8 cellular contexts compared by ENCODE assay signal in genomic region chr11:66328307-66329144, GRCh38. TPM values are rescaled to one million over a fixed set of nuclear protein-coding genes. Genes with fewer than 3 reads are reported as not detected.
DNase-seq lines count a peak whose midpoint lies in the region; ATAC-seq, FAIRE-seq and TF ChIP-seq lines count a peak whose summit lies in the region.

No MANE protein-coding gene starts in this region.

- no peaks in the 10 kb centered on the region for H3K79me2 ChIP-seq in endothelial cell of umbilical vein (ENCODE audit: control insufficient read depth, insufficient read depth, low read length)

- peak; percentile 92 for FAIRE-seq in endothelial cell of umbilical vein (lab: Jason Lieb, UNC)

- CTCF ChIA-PET in endothelial cell of umbilical vein (lab: Charles Lee) = interaction anchor here (0.7 to 8.7 kb wide), 8 partner anchors 9 to 106 kb away, joined by 3 to 225 read pairs (median 4); partner anchors contain the start of genes CD248 and TMEM151A

- no TSS peak for BruUV-seq in endothelial cell of umbilical vein (replicated peaks; lab: Mats Ljungman, UMichigan)

- no peaks in the 10 kb centered on the region for H3K9me1 ChIP-seq in endothelial cell of umbilical vein (replicated peaks; ENCODE audit: control insufficient read depth, extremely low read depth, insufficient read depth, low read length)

- no peak for TF ChIP-seq POLR2A in endothelial cell of umbilical vein (IDR thresholded peaks at IDR 0.05; ENCODE audit: low read depth, low read length)

- peak overlapping the region; percentile 64 for H2AFZ ChIP-seq in endothelial cell of umbilical vein (ENCODE audit: low read depth, low read length)

- POLR2A ChIA-PET in endothelial cell of umbilical vein (lab: Charles Lee) = no interaction called here

- ATAC-seq in HG03097 (IDR thresholded peaks at IDR 0.05; ENCODE audit: low FRiP score, unreplicated experiment) = no peak

- H3K27me3 ChIP-seq in HL-60 (ENCODE audit: insufficient read depth, poor library complexity, severe bottlenecking) (no peaks in the 10 kb centered on the region), endothelial cell of umbilical vein (ENCODE audit: control insufficient read depth in 2 of 2, insufficient read depth in 2 of 2, low read length in 2 of 2) (no peaks in the 10 kb centered on the region)

- no peaks in the 10 kb centered on the region for H3K9me3 ChIP-seq in endothelial cell of umbilical vein (replicated peaks; ENCODE audit: control insufficient read depth, insufficient read depth, low read length)

- H3K36me3 ChIP-seq in endothelial cell of umbilical vein (ENCODE audit: control insufficient read depth in 2 of 2, extremely low read depth in 1 of 2, insufficient read depth in 2 of 2, low read length in 2 of 2) = no peaks in the 10 kb centered on the region

- no peak overlapping the region for H3K9ac ChIP-seq in endothelial cell of umbilical vein (replicated peaks; ENCODE audit: extremely low read depth, insufficient read depth, low read length)

- dilution Hi-C loops in endothelial cell of umbilical vein (cut with MboI; ENCODE audit: extremely low pct_ligation_motif_present, low sequenced_read_pairs) = no loop called here

- DNase-seq in GF-D8 (lab: John Stamatoyannopoulos, UW) (peak; percentile 53), HL-60 (ENCODE audit: low read depth in 1 of 2, low spot score in 1 of 2) (peak; percentile 63 to 79), NOMO-1 treated with DMSO at 0.1 percent for 48 hours (lab: John Stamatoyannopoulos, UW; ENCODE audit: unreplicated experiment) (peak; percentile 65), endothelial cell of umbilical vein (ENCODE audit: low read depth, low spot score) (peak; percentile 67), mucosa of gallbladder (ENCODE audit: low spot score) (peak; percentile 73)
- DNase-seq in activated CD8-positive, alpha-beta memory T cell treated with anti-CD3 and anti-CD28 coated beads for 48 hours (ENCODE audit: low read depth in 2 of 3, low spot score in 2 of 3) = peak; percentile 65 to 72 (median 69)
- DNase-seq in stimulated activated CD8-positive, alpha-beta memory T cell treated with anti-CD3 and anti-CD28 coated beads, Interleukin-4, amount 100 ng/mL, for 24 hours (ENCODE audit: low read depth) = peak; percentile 67

- H3K27ac ChIP-seq in HL-60 (replicated peaks) = no peak overlapping the region
- no peak overlapping the region for H3K27ac ChIP-seq in endothelial cell of umbilical vein (ENCODE audit: insufficient read depth, low read depth, low read length)

- H3K4me3 ChIP-seq in HL-60 (replicated peaks; ENCODE audit: insufficient read depth, low read length) = no peak overlapping the region
- no peak overlapping the region for H3K4me3 ChIP-seq in endothelial cell of umbilical vein (replicated peaks in 1 of 3; ENCODE audit: insufficient read depth in 1 of 3, low read depth in 1 of 3, low read length in 3 of 3)

- TF ChIP-seq CTCF in HL-60 (IDR thresholded peaks at IDR 0.05; ENCODE audit: insufficient read depth, low read length) (peak; percentile 81), endothelial cell of umbilical vein (IDR thresholded peaks at IDR 0.05; ENCODE audit: extremely low read depth in 1 of 2, insufficient read depth in 1 of 2, low read depth in 1 of 2, low read length in 2 of 2) (peak; percentile 93)

- H4K20me1 ChIP-seq in endothelial cell of umbilical vein (replicated peaks; ENCODE audit: control insufficient read depth, extremely low read depth, insufficient read depth, low read length) = no peaks in the 10 kb centered on the region

- intact Hi-C loops in endothelial cell of umbilical vein (cut with micrococcal nuclease) = loop anchor here (1.0 kb wide), 2 partner anchors 8 to 16 kb away; partner anchors contain the start of gene RIN1

- H3K4me2 ChIP-seq in endothelial cell of umbilical vein (ENCODE audit: insufficient read depth, low read length) = peak overlapping the region; percentile 29

- peaks cover 7% of the 10 kb centered on the region for H3K4me1 ChIP-seq in endothelial cell of umbilical vein (ENCODE audit: control insufficient read depth, extremely low read depth, insufficient read depth, low read length)

TF ChIP-seq in endothelial cell of umbilical vein, 7 proteins besides CTCF, POLR2A, EP300 and RAD21:
- TF ChIP-seq JUN (IDR thresholded peaks at IDR 0.05; ENCODE audit: borderline replicate concordance, insufficient read depth, insufficient read length, low read depth) (no peak), MAX (IDR thresholded peaks at IDR 0.05; ENCODE audit: insufficient read depth, insufficient read length) (peak; percentile 89), POLR2AphosphoS5 (IDR thresholded peaks at IDR 0.05; ENCODE audit: insufficient read depth, low read depth, low read length) (peak; percentile 14), EZH2 (IDR thresholded peaks at IDR 0.05; ENCODE audit: borderline replicate concordance, low read depth, low read length, severe bottlenecking) (no peak), MYC (IDR thresholded peaks at IDR 0.05; ENCODE audit: low read depth, low read length) (peak; percentile 98)

RNA-seq across cellular contexts. Expression of gene RIN1, which starts 7.7 kb away (rescaled TPM):
- total RNA-seq in endothelial cell of umbilical vein (9.1 and 10.2 TPM in 2 replicates), mucosa of gallbladder (16.0 TPM)
- 4.4 and 4.7 TPM in 2 replicates for polyA plus RNA-seq in endothelial cell of umbilical vein
- polyA plus RNA-seq in endothelial cell of umbilical vein (2011; cell fraction: cytosol; rRNA removed) = 2.3 and 3.1 TPM in 2 replicates
- polyA plus RNA-seq in endothelial cell of umbilical vein (2011; cell fraction: nucleus; rRNA removed) = 10.3 and 10.8 TPM in 2 replicates
- 7.1 TPM in 2 replicates for polyA plus RNA-seq in endothelial cell of umbilical vein (2012)
- polyA minus RNA-seq in endothelial cell of umbilical vein = 1.1 and 1.9 TPM in 2 replicates
- polyA minus RNA-seq in endothelial cell of umbilical vein (2011; cell fraction: cytosol; rRNA and poly(A)+ RNA removed) = 17.3 TPM
- polyA minus RNA-seq in endothelial cell of umbilical vein (2011; cell fraction: nucleus; rRNA and poly(A)+ RNA removed) = 3.7 and 6.7 TPM in 2 replicates

RNA-seq across cellular contexts. Expression of gene CD248, which starts 11.7 kb away (rescaled TPM):
- total RNA-seq in endothelial cell of umbilical vein (not detected in 2 replicates), mucosa of gallbladder (34.7 TPM)
- polyA plus RNA-seq in endothelial cell of umbilical vein = 0.03 and 0.10 TPM in 2 replicates
- 0.01 TPM in 1 of 2 replicates, not detected in the other for polyA plus RNA-seq in endothelial cell of umbilical vein (2011; cell fraction: cytosol; rRNA removed)
- 0.04 and 0.07 TPM in 2 replicates for polyA plus RNA-seq in endothelial cell of umbilical vein (2011; cell fraction: nucleus; rRNA removed)
- 0.08 and 0.10 TPM in 2 replicates for polyA plus RNA-seq in endothelial cell of umbilical vein (2012)
- not detected in 2 replicates for polyA minus RNA-seq in endothelial cell of umbilical vein
- not detected for polyA minus RNA-seq in endothelial cell of umbilical vein (2011; cell fraction: cytosol; rRNA and poly(A)+ RNA removed)
- not detected in 2 replicates for polyA minus RNA-seq in endothelial cell of umbilical vein (2011; cell fraction: nucleus; rRNA and poly(A)+ RNA removed)

RNA-seq across cellular contexts. Expression of gene BRMS1, which starts 16.4 kb away (rescaled TPM):
- total RNA-seq in endothelial cell of umbilical vein = 51.1 and 53.1 TPM in 2 replicates
- 43.8 and 51.4 TPM in 2 replicates for polyA plus RNA-seq in endothelial cell of umbilical vein
- polyA plus RNA-seq in endothelial cell of umbilical vein (2011; cell fraction: cytosol; rRNA removed) = 48.6 and 55.7 TPM in 2 replicates
- 37.6 and 44.7 TPM in 2 replicates for polyA plus RNA-seq in endothelial cell of umbilical vein (2011; cell fraction: nucleus; rRNA removed)
- 45.8 and 49.6 TPM in 2 replicates for polyA plus RNA-seq in endothelial cell of umbilical vein (2012)
- 14.6 and 16.2 TPM in 2 replicates for polyA minus RNA-seq in endothelial cell of umbilical vein
- 27.4 TPM for polyA minus RNA-seq in endothelial cell of umbilical vein (2011; cell fraction: cytosol; rRNA and poly(A)+ RNA removed)
- 8.8 and 8.9 TPM in 2 replicates for polyA minus RNA-seq in endothelial cell of umbilical vein (2011; cell fraction: nucleus; rRNA and poly(A)+ RNA removed)
- total RNA-seq in mucosa of gallbladder = 32.2 TPM

RNA-seq across cellular contexts. Expression of gene B4GAT1, which starts 18.9 kb away (rescaled TPM):
- total RNA-seq in endothelial cell of umbilical vein = 21.2 and 22.7 TPM in 2 replicates
- polyA plus RNA-seq in endothelial cell of umbilical vein = 21.6 and 23.7 TPM in 2 replicates
- 14.1 and 15.5 TPM in 2 replicates for polyA plus RNA-seq in endothelial cell of umbilical vein (2011; cell fraction: cytosol; rRNA removed)
- polyA plus RNA-seq in endothelial cell of umbilical vein (2011; cell fraction: nucleus; rRNA removed) = 7.4 and 8.1 TPM in 2 replicates
- 29.7 and 30.5 TPM in 2 replicates for polyA plus RNA-seq in endothelial cell of umbilical vein (2012)
- 8.3 and 9.9 TPM in 2 replicates for polyA minus RNA-seq in endothelial cell of umbilical vein
- 7.9 TPM for polyA minus RNA-seq in endothelial cell of umbilical vein (2011; cell fraction: cytosol; rRNA and poly(A)+ RNA removed)
- 1.7 and 2.5 TPM in 2 replicates for polyA minus RNA-seq in endothelial cell of umbilical vein (2011; cell fraction: nucleus; rRNA and poly(A)+ RNA removed)
- total RNA-seq in mucosa of gallbladder = 43.8 TPM

RNA-seq across cellular contexts. Expression of gene TMEM151A, which starts 36.8 kb away (rescaled TPM):
- total RNA-seq in endothelial cell of umbilical vein (not detected in 2 replicates), mucosa of gallbladder (61.6 TPM)
- polyA plus RNA-seq in endothelial cell of umbilical vein = 0.03 TPM in 1 of 2 replicates, not detected in the other
- not detected in 2 replicates for polyA plus RNA-seq in endothelial cell of umbilical vein (2011; cell fraction: cytosol; rRNA removed)
- not detected in 2 replicates for polyA plus RNA-seq in endothelial cell of umbilical vein (2011; cell fraction: nucleus; rRNA removed)
- 0.10 TPM in 1 of 2 replicates, not detected in the other for polyA plus RNA-seq in endothelial cell of umbilical vein (2012)
- polyA minus RNA-seq in endothelial cell of umbilical vein = not detected in 2 replicates
- polyA minus RNA-seq in endothelial cell of umbilical vein (2011; cell fraction: cytosol; rRNA and poly(A)+ RNA removed) = not detected
- not detected in 2 replicates for polyA minus RNA-seq in endothelial cell of umbilical vein (2011; cell fraction: nucleus; rRNA and poly(A)+ RNA removed)

Comparison
In these comparisons a context has a peak if more than half of its experiments do, and no peak if none do; other contexts are left out.
1. RNA of gene CD248, which starts 11.7 kb away (total RNA-seq): 34.7 TPM in mucosa of gallbladder (single experiment); not detected in endothelial cell of umbilical vein; every median in the first group is over 10 times any median in the second.
2. Peak in every context shown above with its lines, with median percentiles within 50 percentile points of each other: DNase-seq.